Comparison of ENCODE assay signal across 8 cellular contexts in genomic region chr4:6987566-6987920, GRCh38. TPM values are rescaled to one million over a fixed set of nuclear protein-coding genes. Genes with fewer than 3 reads are reported as not detected.
DNase-seq lines count a peak whose midpoint lies in the region; ATAC-seq and TF ChIP-seq lines count a peak whose summit lies in the region.

No MANE protein-coding gene starts in this region.

- H3K27me3 ChIP-seq in rectal smooth muscle tissue (ENCODE audit: control insufficient read depth, insufficient read depth, low read length), result no peaks in the 10 kb centered on the region

- peak overlapping the region; percentile 82 for H3K27ac ChIP-seq in rectal smooth muscle tissue (ENCODE audit: low read depth, low read length)

- peak overlapping the region; percentile 29 for H3K9ac ChIP-seq in rectal smooth muscle tissue (ENCODE audit: low read length)

- no peak for TF ChIP-seq CTCF in HFF-Myc (IDR thresholded peaks at IDR 0.05; ENCODE audit: low read depth, low read length, missing control alignments)
- no peak for TF ChIP-seq CTCF in fibroblast of villous mesenchyme (IDR thresholded peaks at IDR 0.05; ENCODE audit: insufficient read depth, low read depth, low read length)

- H3K4me3 ChIP-seq in HFF-Myc (replicated peaks; ENCODE audit: low read depth, low read length) (peak overlapping the region; percentile 74), fibroblast of villous mesenchyme (ENCODE audit: low read depth, low read length) (peak overlapping the region; percentile 80), rectal smooth muscle tissue (ENCODE audit: low read length) (peak overlapping the region; percentile 89)

- peak; percentile 51 for DNase-seq in EH (ENCODE audit: low read depth)
- no peak for DNase-seq in HFF-Myc (ENCODE audit: extremely low read depth, low read depth)
- DNase-seq in SW480 (ENCODE audit: low spot score), result peak; percentile 30
- peak; percentile 26 for DNase-seq in fibroblast of villous mesenchyme (ENCODE audit: low read depth)
- DNase-seq in D341Med (ENCODE audit: low spot score), result no peak

- H3K36me3 ChIP-seq in rectal smooth muscle tissue (ENCODE audit: control insufficient read depth, insufficient read depth, low read length), result no peaks in the 10 kb centered on the region

- ATAC-seq in GM18498 (IDR thresholded peaks at IDR 0.05; ENCODE audit: unreplicated experiment) (no peak), HG03571 (IDR thresholded peaks at IDR 0.05; ENCODE audit: unreplicated experiment) (no peak)

- H3K4me1 ChIP-seq in rectal smooth muscle tissue (ENCODE audit: control insufficient read depth, insufficient read depth, low read length), result peaks cover 24% of the 10 kb centered on the region

RNA-seq across cellular contexts. Expression of gene TADA2B, which starts 55.6 kb away (rescaled TPM):
- 12.2 and 16.0 TPM in 2 replicates for total RNA-seq in fibroblast of villous mesenchyme

Comparison
In these comparisons a context has a peak if more than half of its experiments do, and no peak if none do; other contexts are left out.
1. DNase-seq: peak in EH (single experiment), SW480 (single experiment) and fibroblast of villous mesenchyme (single experiment); none in HFF-Myc (single experiment) and D341Med (single experiment).
2. Peak in every context shown above with its lines, with median percentiles within 50 percentile points of each other: H3K4me3 ChIP-seq.